8 cellular contexts compared by ENCODE assay signal in genomic region chr1:31787786-31788137, GRCh38. TPM values are rescaled to one million over a fixed set of nuclear protein-coding genes. Genes with fewer than 3 reads are reported as not detected.
DNase-seq lines count a peak whose midpoint lies in the region; ATAC-seq lines count a peak whose summit lies in the region.

No MANE protein-coding gene starts in this region.

- peak overlapping the region; percentile 76 for H3K4me3 Mint-ChIP-seq in activated CD8-positive, alpha-beta memory T cell treated with anti-CD3 and anti-CD28 coated beads, Interleukin-2, amount 10 ng/mL, durations not matched to agents 7 days and 5 days

- no peaks in the 10 kb centered on the region for H3K36me3 Mint-ChIP-seq in activated CD8-positive, alpha-beta memory T cell treated with anti-CD3 and anti-CD28 coated beads, Interleukin-2, amount 10 ng/mL, durations not matched to agents 7 days and 5 days

- H3K9me3 ChIP-seq in iPS-18a (ENCODE audit: control insufficient read depth, low read depth, low read length) = no peaks in the 10 kb centered on the region

- H3K4me3 ChIP-seq in iPS-18a (ENCODE audit: low read length) = peak overlapping the region; percentile 71

- no peak overlapping the region for H3K9ac ChIP-seq in iPS-18a (ENCODE audit: low read length)

- H3K9me3 Mint-ChIP-seq in activated CD8-positive, alpha-beta memory T cell treated with anti-CD3 and anti-CD28 coated beads, Interleukin-2, amount 10 ng/mL, durations not matched to agents 7 days and 5 days (ENCODE audit: low read depth) = no peaks in the 10 kb centered on the region

- H3K27me3 Mint-ChIP-seq in activated CD8-positive, alpha-beta memory T cell treated with anti-CD3 and anti-CD28 coated beads, Interleukin-2, amount 10 ng/mL, durations not matched to agents 7 days and 5 days = no peaks in the 10 kb centered on the region

- no peaks in the 10 kb centered on the region for H3K27me3 ChIP-seq in iPS-18a (ENCODE audit: control insufficient read depth, insufficient read depth, low read length)

- CTCF ChIA-PET in activated CD8-positive, alpha-beta memory T cell treated with anti-CD3 and anti-CD28 coated beads, Interleukin-2, amount 10 ng/mL, durations not matched to agents 7 days and 5 days (lab: Charles Lee) = interaction anchor here (1.2 to 5.5 kb wide), 13 partner anchors 15 to 613 kb away, joined by 3 to 100 read pairs (median 25); partner anchors contain the start of genes ADGRB2 and PEF1

- DNase-seq in activated CD8-positive, alpha-beta memory T cell treated with anti-CD3 and anti-CD28 coated beads, Interleukin-2, amount 10 ng/mL, durations not matched to agents 7 days and 5 days = no peak
- DNase-seq in activated CD8-positive, alpha-beta memory T cell treated with anti-CD3 and anti-CD28 coated beads, Interleukin-2, amount 50 U/mL, for 48 hours = no peak
- peak; percentile 2 for DNase-seq in activated naive CD4-positive, alpha-beta T cell treated with anti-CD3 and anti-CD28 coated beads, Interleukin-2, amount 50 U/mL, for 16 hours
- DNase-seq in substantia nigra (lab: John Stamatoyannopoulos, UW) = no peak
- DNase-seq in stimulated activated naive CD4-positive, alpha-beta T cell (lab: John Stamatoyannopoulos, UW) = no peak
- no peak for DNase-seq in hypothalamus (lab: John Stamatoyannopoulos, UW)

- H3K36me3 ChIP-seq in iPS-18a (ENCODE audit: control insufficient read depth, low read depth, low read length) = no peaks in the 10 kb centered on the region

- peaks cover 13% of the 10 kb centered on the region for H3K4me1 ChIP-seq in iPS-18a (ENCODE audit: control insufficient read depth, low read depth, low read length)

- no peak for ATAC-seq in activated CD8-positive, alpha-beta memory T cell treated with anti-CD3 and anti-CD28 coated beads, Interleukin-2, amount 10 ng/mL, durations not matched to agents 7 days and 5 days
- no peak for ATAC-seq in GM19455 (IDR thresholded peaks at IDR 0.05; ENCODE audit: unreplicated experiment)

- H3K4me1 Mint-ChIP-seq in activated CD8-positive, alpha-beta memory T cell treated with anti-CD3 and anti-CD28 coated beads, Interleukin-2, amount 10 ng/mL, durations not matched to agents 7 days and 5 days = peaks cover 11% of the 10 kb centered on the region

- H3K27ac Mint-ChIP-seq in activated CD8-positive, alpha-beta memory T cell treated with anti-CD3 and anti-CD28 coated beads, Interleukin-2, amount 10 ng/mL, durations not matched to agents 7 days and 5 days = peak overlapping the region; percentile 82

- H3K27ac ChIP-seq in iPS-18a (ENCODE audit: low read length) (no peak overlapping the region), substantia nigra (ENCODE audit: low read depth, low read length, poor library complexity, severe bottlenecking) (peak overlapping the region; percentile 91)

RNA-seq across cellular contexts. Expression of gene ADGRB2, which starts 23.6 kb away (rescaled TPM):
- total RNA-seq in activated CD8-positive, alpha-beta memory T cell treated with anti-CD3 and anti-CD28 coated beads, Interleukin-2, amount 10 ng/mL, durations not matched to agents 7 days and 5 days = 1 to 10 TPM in 1 of 2 experiments, under 1 TPM in 1; 0.07 to 1.3 TPM

RNA-seq across cellular contexts. Expression of gene SPOCD1, which starts 28.1 kb away (rescaled TPM):
- total RNA-seq in activated CD8-positive, alpha-beta memory T cell treated with anti-CD3 and anti-CD28 coated beads, Interleukin-2, amount 10 ng/mL, durations not matched to agents 7 days and 5 days = not detected
